In the genomic region with DNA sequence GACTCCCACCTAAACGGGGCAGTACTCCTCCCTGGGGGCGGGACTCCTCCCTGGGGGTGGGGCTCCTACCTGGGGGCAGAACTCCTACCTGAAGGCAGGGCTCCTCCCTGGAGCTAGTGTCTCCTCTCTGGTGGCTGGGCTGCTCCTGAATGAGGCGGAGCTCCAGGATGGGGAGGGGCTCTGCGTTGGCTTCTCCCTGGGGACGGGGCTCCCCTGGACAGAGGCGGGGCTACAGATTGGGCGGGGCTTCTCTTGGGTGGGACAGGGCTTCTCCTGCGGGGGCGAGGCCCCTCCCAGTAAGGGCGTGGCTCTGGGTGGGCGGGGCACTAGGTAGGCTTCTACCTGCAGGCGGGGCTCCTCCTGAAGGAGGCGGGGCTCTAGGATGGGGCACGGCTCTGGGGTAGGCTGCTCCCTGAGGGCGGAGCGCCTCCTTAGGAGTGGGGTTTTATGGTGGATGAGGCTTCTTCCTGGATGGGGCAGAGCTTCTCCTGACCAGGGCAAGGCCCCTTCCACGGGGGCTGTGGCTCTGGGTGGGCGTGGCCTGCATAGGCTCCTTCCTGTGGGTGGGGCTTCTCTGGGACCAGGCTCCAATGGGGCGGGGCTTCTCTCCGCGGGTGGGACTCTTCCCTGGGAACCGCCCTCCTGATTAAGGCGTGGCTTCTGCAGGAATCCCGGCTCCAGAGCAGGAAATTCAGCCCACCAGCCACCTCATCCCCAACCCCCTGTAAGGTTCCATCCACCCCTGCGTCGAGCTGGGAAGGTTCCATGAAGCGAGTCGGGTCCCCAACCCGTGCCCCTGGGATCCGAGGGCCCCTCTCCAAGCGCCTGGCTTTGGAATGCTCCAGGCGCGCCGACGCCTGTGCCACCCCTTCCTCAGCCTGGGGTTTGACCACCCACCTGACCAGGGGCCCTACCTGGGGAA, we compare ENCODE assay signal across 8 cellular contexts. TPM values are rescaled to one million over a fixed set of nuclear protein-coding genes. Genes with fewer than 3 reads are reported as not detected.
A peak's percentile ranks its signal among the peaks of the same experiment; 100 is the strongest.
DNase-seq lines count a peak whose midpoint lies in the region; ATAC-seq and TF ChIP-seq lines count a peak whose summit lies in the region.

No MANE protein-coding gene starts in this region.

- H3K9me3 Mint-ChIP-seq in Caco-2 (ENCODE audit: unreplicated experiment) (peaks cover 17% of the 10 kb centered on the region), nephron (peaks cover 8% of the 10 kb centered on the region)
- H3K9me3 Mint-ChIP-seq in activated CD4-positive, alpha-beta T cell treated with anti-CD3 and anti-CD28 coated beads, Interleukin-2, amount 10 ng/mL, durations not matched to agents 24 days and 14 days, result no peaks in the 10 kb centered on the region
- H3K9me3 Mint-ChIP-seq in effector memory CD8-positive, alpha-beta T cell, result no peaks in the 10 kb centered on the region

- POLR2A ChIA-PET in Caco-2 (lab: Charles Lee), result interaction anchor here (0.5 to 1.8 kb wide), 4 partner anchors 22 to 272 kb away, joined by 5 to 11 read pairs (median 7); partner anchors contain the start of gene ARF1

- no peak for TF ChIP-seq EP300 in upper lobe of left lung (IDR thresholded peaks at IDR 0.05)

- CTCF ChIA-PET in Caco-2 (lab: Charles Lee), result interaction anchor here (0.6 to 1.7 kb wide), 12 partner anchors 12 to 1652 kb away, joined by 3 to 11 read pairs (median 4); partner anchors contain the start of gene PARP1

- no peaks in the 10 kb centered on the region for H3K4me1 Mint-ChIP-seq in Caco-2 (ENCODE audit: low read depth, unreplicated experiment)
- H3K4me1 Mint-ChIP-seq in activated CD4-positive, alpha-beta T cell treated with anti-CD3 and anti-CD28 coated beads, Interleukin-2, amount 10 ng/mL, durations not matched to agents 24 days and 14 days, result peaks cover 5% of the 10 kb centered on the region
- peaks cover 8 to 9% of the 10 kb centered on the region in 2 donors for H3K4me1 Mint-ChIP-seq in effector memory CD8-positive, alpha-beta T cell (ENCODE audit: low read depth in 2 of 2)
- no peaks in the 10 kb centered on the region for H3K4me1 Mint-ChIP-seq in nephron

- no peaks in the 10 kb centered on the region for H3K4me1 ChIP-seq in Caco-2
- H3K4me1 ChIP-seq in upper lobe of left lung, result peaks cover 7 to 23% (median 20%) of the 10 kb centered on the region in 4 donors

- no peaks in the 10 kb centered on the region for H3K36me3 ChIP-seq in Caco-2 (ENCODE audit: control insufficient read depth, insufficient read depth, low read length)
- no peaks in the 10 kb centered on the region for H3K36me3 ChIP-seq in MG63
- no peaks in the 10 kb centered on the region for H3K36me3 ChIP-seq in upper lobe of left lung

- DNase-seq in Caco-2 (peak; percentile 96 to 99), MG63 (peak; percentile 54), upper lobe of left lung (peak; percentile 98), H4 (ENCODE audit: low spot score) (no peak)
- DNase-seq in activated CD4-positive, alpha-beta T cell treated with anti-CD3 and anti-CD28 coated beads, Interleukin-2, amount 10 ng/mL, durations not matched to agents 24 days and 14 days, result peak; percentile 90
- DNase-seq in effector memory CD8-positive, alpha-beta T cell, result peak; percentile 42 to 60 (median 52)

- H3K4me3 ChIP-seq in Caco-2 (ENCODE audit: low read depth, low read length) (peak overlapping the region; percentile 60), MG63 (no peak overlapping the region), upper lobe of left lung (peak overlapping the region; percentile 20 to 53 (median 43))

- H3K36me3 Mint-ChIP-seq in Caco-2 (ENCODE audit: insufficient read depth, unreplicated experiment) (no peaks in the 10 kb centered on the region), nephron (ENCODE audit: low read depth) (no peaks in the 10 kb centered on the region)
- no peaks in the 10 kb centered on the region for H3K36me3 Mint-ChIP-seq in activated CD4-positive, alpha-beta T cell treated with anti-CD3 and anti-CD28 coated beads, Interleukin-2, amount 10 ng/mL, durations not matched to agents 24 days and 14 days (ENCODE audit: low read depth)
- peaks cover 2% of the 10 kb centered on the region for H3K36me3 Mint-ChIP-seq in effector memory CD8-positive, alpha-beta T cell (ENCODE audit: insufficient read depth)

- H3K27me3 ChIP-seq in Caco-2 (replicated peaks; ENCODE audit: control insufficient read depth, insufficient read depth, low read length) (no peaks in the 10 kb centered on the region; the same call in 1 of the 2 replicates), MG63 (peaks cover 34% of the 10 kb centered on the region), upper lobe of left lung (peaks cover 4 to 30% (median 18%) of the 10 kb centered on the region in 4 donors)

- peak overlapping the region; percentile 73 for H3K4me3 Mint-ChIP-seq in Caco-2 (ENCODE audit: unreplicated experiment)
- H3K4me3 Mint-ChIP-seq in activated CD4-positive, alpha-beta T cell treated with anti-CD3 and anti-CD28 coated beads, Interleukin-2, amount 10 ng/mL, durations not matched to agents 24 days and 14 days, result peak overlapping the region; percentile 80
- H3K4me3 Mint-ChIP-seq in effector memory CD8-positive, alpha-beta T cell, result peak overlapping the region; percentile 37 to 72
- H3K4me3 Mint-ChIP-seq in nephron, result peak overlapping the region; percentile 48 to 70 (median 59)

- H3K27ac Mint-ChIP-seq in Caco-2 (ENCODE audit: unreplicated experiment), result no peak overlapping the region
- no peak overlapping the region for H3K27ac Mint-ChIP-seq in activated CD4-positive, alpha-beta T cell treated with anti-CD3 and anti-CD28 coated beads, Interleukin-2, amount 10 ng/mL, durations not matched to agents 24 days and 14 days
- no peak overlapping the region for H3K27ac Mint-ChIP-seq in effector memory CD8-positive, alpha-beta T cell
- no peak overlapping the region for H3K27ac Mint-ChIP-seq in nephron

- intact Hi-C loops in Caco-2 (cut with micrococcal nuclease; ENCODE audit: unreplicated experiment), result loop anchor here (2.0 kb wide), 1 partner anchor 23 kb away; the partner anchor contains the start of gene ARF1
- intact Hi-C loops in activated CD4-positive, alpha-beta T cell treated with anti-CD3 and anti-CD28 coated beads, Interleukin-2, amount 10 ng/mL, durations not matched to agents 24 days and 14 days (cut with micrococcal nuclease), result loop anchor here (1.0 kb wide), 1 partner anchor 107 kb away; no protein-coding TSS in a partner anchor

- peak overlapping the region; percentile 32 to 77 (median 56) for H3K27ac ChIP-seq in upper lobe of left lung

- peak; percentile 41 for ATAC-seq in effector memory CD8-positive, alpha-beta T cell (replicated peaks)
- ATAC-seq in upper lobe of left lung (ENCODE audit: low FRiP score in 2 of 2) (peak; percentile 78 to 95), HG02852 (IDR thresholded peaks at IDR 0.05; ENCODE audit: unreplicated experiment) (no peak)

- H3K9me3 ChIP-seq in Caco-2 (no peaks in the 10 kb centered on the region), MG63 (peaks cover 3% of the 10 kb centered on the region; the same call in 1 of the 2 replicates), upper lobe of left lung (no peaks in the 10 kb centered on the region)

- TF ChIP-seq CTCF in Caco-2 (IDR thresholded peaks at IDR 0.05; ENCODE audit: insufficient read depth in 1 of 2, low read depth in 1 of 2, low read length in 1 of 2, severe bottlenecking in 1 of 2, unreplicated experiment in 1 of 2) (no peak), nephron (IDR thresholded peaks at IDR 0.05; ENCODE audit: unreplicated experiment in 3 of 3) (no peak), upper lobe of left lung (IDR thresholded peaks at IDR 0.05) (no peak)

- TF ChIP-seq POLR2A in upper lobe of left lung (IDR thresholded peaks at IDR 0.05), result peak in 2 of 4 donors; percentile 26 to 62

- H3K27me3 Mint-ChIP-seq in Caco-2 (ENCODE audit: insufficient read depth, unreplicated experiment), result peaks cover 20% of the 10 kb centered on the region
- H3K27me3 Mint-ChIP-seq in activated CD4-positive, alpha-beta T cell treated with anti-CD3 and anti-CD28 coated beads, Interleukin-2, amount 10 ng/mL, durations not matched to agents 24 days and 14 days, result peaks cover 40% of the 10 kb centered on the region
- H3K27me3 Mint-ChIP-seq in effector memory CD8-positive, alpha-beta T cell, result peaks cover 14 to 52% of the 10 kb centered on the region in 2 donors
- H3K27me3 Mint-ChIP-seq in nephron (ENCODE audit: low read depth), result peaks cover 78% of the 10 kb centered on the region

- BruUV-seq in Caco-2 (replicated peaks; lab: Mats Ljungman, UMichigan), result no TSS peak

- WGBS in upper lobe of left lung, 2 donors, result 6 to 7% methylated on average over 9 to 17 of the region's 35 CpGs

RNA-seq across cellular contexts. Expression of gene ARF1, which starts 22.7 kb away (rescaled TPM):
- total RNA-seq in Caco-2 (2022), result 374 and 378 TPM in 2 replicates
- 324 and 413 TPM in 2 replicates for total RNA-seq in MG63 (2014; rRNA removed; shearing (Covaris generic); ENCODE audit: low replicate concordance)
- total RNA-seq in activated CD4-positive, alpha-beta T cell treated with anti-CD3 and anti-CD28 coated beads, Interleukin-2, amount 10 ng/mL, durations not matched to agents 24 days and 14 days, result 388 and 395 TPM in 2 replicates
- 100 to 1,000 TPM; 157 to 487 (median 374) TPM for total RNA-seq in upper lobe of left lung
- 102 and 167 TPM in 2 replicates for total RNA-seq in H4 (2014; rRNA removed; shearing (Covaris generic))

RNA-seq across cellular contexts. Expression of gene C1orf35, which starts 43.3 kb away (rescaled TPM):
- total RNA-seq in Caco-2 (2022) (34.2 and 34.5 TPM in 2 replicates), upper lobe of left lung (10 to 100 TPM; 12.8 to 34.6 (median 17.8) TPM)
- total RNA-seq in MG63 (2014; rRNA removed; shearing (Covaris generic); ENCODE audit: low replicate concordance), result 38.6 and 39.0 TPM in 2 replicates
- 27.5 and 33.0 TPM in 2 replicates for total RNA-seq in activated CD4-positive, alpha-beta T cell treated with anti-CD3 and anti-CD28 coated beads, Interleukin-2, amount 10 ng/mL, durations not matched to agents 24 days and 14 days
- total RNA-seq in H4 (2014; rRNA removed; shearing (Covaris generic)), result 10.7 and 14.2 TPM in 2 replicates

RNA-seq across cellular contexts. Expression of gene MRPL55, which starts 49.3 kb away (rescaled TPM):
- total RNA-seq in Caco-2 (2022) (63.7 and 69.9 TPM in 2 replicates), upper lobe of left lung (100 to 1,000 TPM in 1 of 6 donors, 10 to 100 TPM in 5; 42.4 to 161 (median 60.1) TPM)
- total RNA-seq in MG63 (2014; rRNA removed; shearing (Covaris generic); ENCODE audit: low replicate concordance), result 46.6 and 83.8 TPM in 2 replicates
- 55.2 and 62.2 TPM in 2 replicates for total RNA-seq in activated CD4-positive, alpha-beta T cell treated with anti-CD3 and anti-CD28 coated beads, Interleukin-2, amount 10 ng/mL, durations not matched to agents 24 days and 14 days
- 85.3 and 97.7 TPM in 2 replicates for total RNA-seq in H4 (2014; rRNA removed; shearing (Covaris generic))

RNA-seq across cellular contexts. Expression of gene WNT3A, which starts 53.0 kb away (rescaled TPM):
- total RNA-seq in Caco-2 (2022) (0.09 TPM in 2 replicates), upper lobe of left lung (10 to 100 TPM in 2 of 6 donors, 1 to 10 TPM in 4; 1.0 to 19.6 (median 6.4) TPM)
- 0.52 TPM in 1 of 2 replicates, not detected in the other for total RNA-seq in MG63 (2014; rRNA removed; shearing (Covaris generic); ENCODE audit: low replicate concordance)
- total RNA-seq in activated CD4-positive, alpha-beta T cell treated with anti-CD3 and anti-CD28 coated beads, Interleukin-2, amount 10 ng/mL, durations not matched to agents 24 days and 14 days, result not detected in 2 replicates
- total RNA-seq in H4 (2014; rRNA removed; shearing (Covaris generic)), result not detected in 2 replicates
